8 cellular contexts compared by ENCODE assay signal in the genomic region with DNA sequence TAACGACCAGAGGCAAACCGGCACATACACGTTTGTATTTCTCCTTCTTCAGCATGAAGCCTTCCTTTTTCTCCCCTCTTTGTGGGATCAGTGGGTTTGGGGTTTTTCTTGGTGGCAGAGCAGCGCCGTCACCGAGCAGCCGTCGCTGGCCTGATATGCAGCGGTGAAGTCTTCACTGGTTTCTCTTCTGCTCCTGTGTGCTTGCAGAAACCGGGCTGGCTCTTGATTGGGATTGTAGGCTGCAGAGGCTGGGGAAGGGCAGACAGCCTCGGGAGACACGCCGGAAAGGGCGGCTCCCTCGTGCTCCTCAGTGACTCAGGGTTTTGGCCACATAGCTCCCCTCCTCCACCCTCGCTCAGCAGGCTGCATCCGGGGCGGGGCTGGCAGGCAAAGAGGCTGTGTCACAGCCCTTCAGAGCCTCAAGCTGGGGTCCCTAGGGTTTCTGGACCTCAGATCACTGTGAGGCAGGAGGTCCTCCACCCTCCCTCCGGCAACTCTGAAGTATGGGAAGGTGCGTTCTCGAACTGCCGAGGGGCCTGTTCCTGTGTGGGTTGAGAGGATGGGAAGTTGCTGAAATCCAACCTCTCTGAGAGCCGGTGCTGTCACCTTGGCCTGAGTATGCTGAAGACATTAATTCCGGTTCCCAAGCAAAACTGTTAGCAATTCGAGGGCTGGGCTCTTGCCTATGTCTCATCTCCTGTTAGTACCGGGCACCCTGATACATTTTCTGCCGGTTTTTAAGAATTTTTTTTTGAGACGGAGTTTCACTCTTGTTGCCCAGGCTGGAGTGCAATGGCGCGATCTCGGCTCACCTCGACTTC. TPM values are rescaled to one million over a fixed set of nuclear protein-coding genes. Genes with fewer than 3 reads are reported as not detected.
DNase-seq lines count a peak whose midpoint lies in the region; ATAC-seq and TF ChIP-seq lines count a peak whose summit lies in the region.

No MANE protein-coding gene starts in this region.

- H3K27me3 ChIP-seq in HUES64 (ENCODE audit: insufficient read depth, low read length) (no peaks in the 10 kb centered on the region), upper lobe of left lung (no peaks in the 10 kb centered on the region)

- peak in 3 of 4 donors; percentile 50 to 87 (median 60) for TF ChIP-seq POLR2A in upper lobe of left lung (IDR thresholded peaks at IDR 0.05)

- H3K4me3 ChIP-seq in HUES64 (ENCODE audit: low read length), result peak overlapping the region; percentile 45
- peak overlapping the region; percentile 0 to 55 (median 52) for H3K4me3 ChIP-seq in upper lobe of left lung

- peak overlapping the region; percentile 73 for H3K27ac ChIP-seq in HUES64 (ENCODE audit: low read depth, low read length)
- peak overlapping the region; percentile 85 to 94 (median 90) for H3K27ac ChIP-seq in upper lobe of left lung

- H3K36me3 ChIP-seq in HUES64 (ENCODE audit: insufficient read depth, low read length) (peaks cover 22% of the 10 kb centered on the region), upper lobe of left lung (peaks cover 0 to 14% (median 2%) of the 10 kb centered on the region in 4 donors)

- ATAC-seq in GM21526 (IDR thresholded peaks at IDR 0.05; ENCODE audit: low FRiP score, unreplicated experiment) (peak; percentile 77), Right ventricle myocardium inferior (peak; percentile 97), upper lobe of left lung (ENCODE audit: low FRiP score in 2 of 2) (peak; percentile 94 to 97)

- TF ChIP-seq CTCF in upper lobe of left lung (IDR thresholded peaks at IDR 0.05), result no peak

- WGBS in HUES64, result 68% methylated on average over 32 of the region's 32 CpGs
- WGBS in upper lobe of left lung, 2 donors, result 23 to 28% methylated on average over 27 to 31 of the region's 32 CpGs

- intact Hi-C loops in Right ventricle myocardium inferior (cut with DNase I) (loop anchor here (1.0 kb wide), 1 partner anchor 25 kb away; a partner anchor contains a TSS), posterior vena cava (cut with DNase I) (loop anchor here in 1 of 2 donors (2.0 kb wide), 1 partner anchor 23 kb away; no protein-coding TSS in a partner anchor)

- DNase-seq in DMS153 treated with DMSO at 0.1 percent for 48 hours (lab: John Stamatoyannopoulos, UW; ENCODE audit: unreplicated experiment), result peak; percentile 60
- DNase-seq in SIG-M5 (lab: John Stamatoyannopoulos, UW), result peak; percentile 92
- peak; percentile 76 for DNase-seq in activated gamma-delta T cell treated with anti-CD3 and anti-CD28 coated beads, Interleukin-2, amount 50 U/mL, for 16 hours (ENCODE audit: low read depth)
- peak; percentile 98 for DNase-seq in Right ventricle myocardium inferior (ENCODE audit: missing footprints)
- DNase-seq in posterior vena cava (ENCODE audit: low spot score), result peak; percentile 98
- peak; percentile 93 to 95 for DNase-seq in upper lobe of left lung

- H3K9me3 ChIP-seq in HUES64 (ENCODE audit: insufficient read depth, low read depth, low read length) (no peaks in the 10 kb centered on the region; the same call in 1 of the 2 replicates), upper lobe of left lung (no peaks in the 10 kb centered on the region)

- H3K4me1 ChIP-seq in HUES64 (ENCODE audit: insufficient read depth, low read length), result peaks cover 27% of the 10 kb centered on the region
- peaks cover 25 to 40% (median 35%) of the 10 kb centered on the region in 4 donors for H3K4me1 ChIP-seq in upper lobe of left lung

- peak overlapping the region; percentile 54; the same call in 1 of the 2 replicates for H3K9ac ChIP-seq in HUES64 (ENCODE audit: low read depth, low read length)

- TF ChIP-seq EP300 in upper lobe of left lung (IDR thresholded peaks at IDR 0.05), result peak in 3 of 4 donors; percentile 18 to 85 (median 83)

RNA-seq across cellular contexts. Expression of a gene that starts 24.2 kb away (rescaled TPM):
- 125 TPM for polyA plus RNA-seq in HUES64 (2013, experiment 1 of 2)
- polyA plus RNA-seq in HUES64 (2013, experiment 2 of 2), result 138 TPM
- 57.5 TPM for total RNA-seq in Right ventricle myocardium inferior
- total RNA-seq in posterior vena cava, result 10 to 100 TPM; 27.7 to 42.4 TPM
- 10 to 100 TPM; 10.6 to 34.3 (median 18.6) TPM for total RNA-seq in upper lobe of left lung

RNA-seq across cellular contexts. Expression of a gene that starts 44.4 kb away (rescaled TPM):
- polyA plus RNA-seq in HUES64 (2013, experiment 1 of 2), result 18.5 TPM
- 16.9 TPM for polyA plus RNA-seq in HUES64 (2013, experiment 2 of 2)
- total RNA-seq in Right ventricle myocardium inferior (6.9 TPM), posterior vena cava (10 to 100 TPM; 19.9 to 20.3 TPM), upper lobe of left lung (10 to 100 TPM; 20.6 to 35.6 (median 26.6) TPM)

RNA-seq across cellular contexts. Expression of a gene that starts 52.5 kb away (rescaled TPM):
- polyA plus RNA-seq in HUES64 (2013, experiment 1 of 2), result 15.9 TPM
- polyA plus RNA-seq in HUES64 (2013, experiment 2 of 2), result 21.7 TPM
- total RNA-seq in Right ventricle myocardium inferior (275 TPM), posterior vena cava (10 to 100 TPM; 90.7 to 98.3 TPM), upper lobe of left lung (100 to 1,000 TPM; 133 to 181 (median 150) TPM)

Comparison
In these comparisons a context has a peak if more than half of its experiments do, and no peak if none do; other contexts are left out.
1. Peak in every context shown above with its lines: DNase-seq, ATAC-seq, H3K4me3 ChIP-seq and H3K27ac ChIP-seq.